8 cellular contexts compared by ENCODE assay signal in genomic region chr1:225999227-225999911, GRCh38.
DNase-seq lines count a peak whose midpoint lies in the region; FAIRE-seq and TF ChIP-seq lines count a peak whose summit lies in the region.

Gene SDE2, minus strand, starts transcription at chr1:225999343. Its CDS starts 31 bp downstream, at chr1:225999312.

- no peak for TF ChIP-seq CTCF in Loucy (conservative IDR thresholded peaks at IDR 0.05; ENCODE audit: low read length)
- TF ChIP-seq CTCF in fibroblast of pulmonary artery (IDR thresholded peaks at IDR 0.05; ENCODE audit: low read length, missing control alignments), result no peak
- no peak for TF ChIP-seq CTCF in nephron (IDR thresholded peaks at IDR 0.05; ENCODE audit: unreplicated experiment in 3 of 3)

- peaks cover 8% of the 10 kb centered on the region for H3K36me3 ChIP-seq in Loucy (ENCODE audit: insufficient read depth, low read length)

- no peaks in the 10 kb centered on the region for H3K27me3 Mint-ChIP-seq in nephron (ENCODE audit: low read depth)
- no peaks in the 10 kb centered on the region for H3K27me3 Mint-ChIP-seq in stimulated activated naive CD8-positive, alpha-beta T cell treated with anti-CD3 and anti-CD28 coated beads, Interleukin-15, Interleukin-2, amounts not matched to agents 100 ng/mL and 50 ng/mL, for 24 hours

- H3K4me2 ChIP-seq in Loucy (ENCODE audit: low read depth, low read length, poor library complexity, severe bottlenecking), result peak within 1 kb of the TSS; percentile 99

- H3K36me3 Mint-ChIP-seq in nephron (ENCODE audit: low read depth), result peaks cover 5% of the 10 kb centered on the region
- H3K36me3 Mint-ChIP-seq in stimulated activated naive CD8-positive, alpha-beta T cell treated with anti-CD3 and anti-CD28 coated beads, Interleukin-15, Interleukin-2, amounts not matched to agents 100 ng/mL and 50 ng/mL, for 24 hours (ENCODE audit: low read depth), result peaks cover 25% of the 10 kb centered on the region

- H3K9me2 ChIP-seq in Loucy (replicated peaks; ENCODE audit: low read depth, low read length), result no peaks in the 10 kb centered on the region

- no peaks in the 10 kb centered on the region for H3K9me3 ChIP-seq in Loucy (ENCODE audit: insufficient read depth, low read depth, low read length)

- H3K27me3 ChIP-seq in Loucy (ENCODE audit: insufficient read depth, low read length, poor library complexity, severe bottlenecking), result no peaks in the 10 kb centered on the region

- peak within 1 kb of the TSS; percentile 95 for H3K9ac ChIP-seq in Loucy (ENCODE audit: low read depth, low read length, poor library complexity, severe bottlenecking)

- peak within 1 kb of the TSS; percentile 100 for H3K4me3 Mint-ChIP-seq in nephron
- peak within 1 kb of the TSS; percentile 94 for H3K4me3 Mint-ChIP-seq in stimulated activated naive CD8-positive, alpha-beta T cell treated with anti-CD3 and anti-CD28 coated beads, Interleukin-15, Interleukin-2, amounts not matched to agents 100 ng/mL and 50 ng/mL, for 24 hours

- peak within 1 kb of the TSS; percentile 95 for H3K4me3 ChIP-seq in Loucy (ENCODE audit: low read length, poor library complexity, severe bottlenecking)
- peak within 1 kb of the TSS; percentile 85 for H3K4me3 ChIP-seq in fibroblast of pulmonary artery (replicated peaks; ENCODE audit: low read depth, low read length)

- peaks cover 30% of the 10 kb centered on the region for H3K4me1 Mint-ChIP-seq in nephron
- H3K4me1 Mint-ChIP-seq in stimulated activated naive CD8-positive, alpha-beta T cell treated with anti-CD3 and anti-CD28 coated beads, Interleukin-15, Interleukin-2, amounts not matched to agents 100 ng/mL and 50 ng/mL, for 24 hours (ENCODE audit: low read depth), result peaks cover 84% of the 10 kb centered on the region

- peaks cover 36% of the 10 kb centered on the region for H4K20me1 ChIP-seq in Loucy (ENCODE audit: insufficient read depth, low read length, poor library complexity, severe bottlenecking)

- peaks cover 82% of the 10 kb centered on the region for H3K4me1 ChIP-seq in Loucy (ENCODE audit: insufficient read depth, low read length, poor library complexity, severe bottlenecking)

- TF ChIP-seq POLR2A in H54 (IDR thresholded peaks at IDR 0.05; ENCODE audit: low read depth, low read length) (peak; percentile 91), Raji (IDR thresholded peaks at IDR 0.05; ENCODE audit: insufficient read depth, low read depth, low read length) (peak; percentile 100)

- no peak for FAIRE-seq in H54 (lab: Jason Lieb, UNC)

- H2AFZ ChIP-seq in Loucy (ENCODE audit: low read length), result peak within 1 kb of the TSS; percentile 80

- peaks cover 20% of the 10 kb centered on the region for H3F3A ChIP-seq in Loucy (ENCODE audit: low read depth)

- no peaks in the 10 kb centered on the region for H3K9me3 Mint-ChIP-seq in nephron
- no peaks in the 10 kb centered on the region for H3K9me3 Mint-ChIP-seq in stimulated activated naive CD8-positive, alpha-beta T cell treated with anti-CD3 and anti-CD28 coated beads, Interleukin-15, Interleukin-2, amounts not matched to agents 100 ng/mL and 50 ng/mL, for 24 hours

- H3K27ac Mint-ChIP-seq in nephron, result peak within 1 kb of the TSS; percentile 93 to 99 (median 97)
- peak within 1 kb of the TSS; percentile 100 for H3K27ac Mint-ChIP-seq in stimulated activated naive CD8-positive, alpha-beta T cell treated with anti-CD3 and anti-CD28 coated beads, Interleukin-15, Interleukin-2, amounts not matched to agents 100 ng/mL and 50 ng/mL, for 24 hours

- peaks cover 70% of the 10 kb centered on the region for H3K79me2 ChIP-seq in Loucy (ENCODE audit: insufficient read depth, low read length)

- DNase-seq in EL, result peak; percentile 98
- DNase-seq in H54 (ENCODE audit: insufficient read length, low spot score), result peak; percentile 86
- DNase-seq in activated T-helper 9 cell treated with anti-CD3 and anti-CD28 coated beads, Interleukin-2, amount 50 U/mL, for 16 hours (ENCODE audit: low read depth), result peak; percentile 100
- DNase-seq in fibroblast of pulmonary artery (ENCODE audit: low read depth), result peak; percentile 99

Comparison
In these comparisons a context has a peak if more than half of its experiments do, and no peak if none do; other contexts are left out.
1. Peak in every context shown above with its lines: DNase-seq and H3K4me3 ChIP-seq.